27 cellular contexts compared by ENCODE assay signal in the genomic region with DNA sequence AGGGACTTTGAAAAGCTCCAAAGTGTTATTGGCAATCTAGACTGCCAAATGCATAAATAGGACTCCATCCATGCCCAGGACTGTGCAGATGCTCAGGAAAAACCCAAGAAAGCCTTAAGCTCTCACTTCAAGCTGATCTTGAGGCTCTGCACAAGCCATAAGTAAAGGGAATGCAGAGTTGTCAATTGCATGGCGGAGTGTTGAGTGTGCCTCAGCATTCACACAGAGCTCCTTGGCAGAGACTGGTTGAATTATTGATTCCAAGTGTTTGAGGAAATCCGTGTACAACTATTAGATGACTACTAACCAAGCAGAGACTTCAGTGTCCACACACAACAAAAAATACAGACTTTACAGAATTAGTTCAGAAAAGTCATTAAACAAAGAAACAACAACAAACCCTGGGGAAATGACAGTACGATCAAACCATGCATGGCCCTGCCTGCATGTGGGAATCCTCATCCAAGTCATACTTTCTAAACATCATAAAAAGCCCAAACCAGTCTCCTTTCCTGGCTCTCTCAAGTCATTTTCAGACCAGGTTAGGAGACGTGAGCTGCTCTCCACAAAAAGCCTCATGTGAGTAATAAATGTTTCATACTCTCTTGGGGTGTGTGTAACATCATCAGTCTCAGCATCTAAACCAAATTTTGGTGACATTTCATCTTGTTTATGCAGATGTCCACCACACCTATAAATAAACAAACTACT. TPM values are rescaled to one million over a fixed set of nuclear protein-coding genes. Genes with fewer than 3 reads are reported as not detected.
"Had no signal": no experiment of that assay in that cellular context is flagged by ENCODE, and none has a peak within 500 bp of the region (broad histone marks: within the 10 kb centered on the region; RNA-seq: fewer than 3 reads in every experiment).

No MANE protein-coding gene starts in this region.

- ATAC-seq: activated CD4-positive, CD25-positive, alpha-beta regulatory T cell treated with anti-CD3 and anti-CD28 coated beads, Interleukin-2, amount 50 U/mL, for 24 hours; activated CD8-positive, alpha-beta T cell treated with anti-CD3 and anti-CD28 coated beads, Interleukin-2, amount 10 ng/mL, durations not matched to agents 7 days and 5 days; Panc1; Right ventricle myocardium inferior; T-cell had no signal

- H3K4me3 ChIP-seq: adrenal gland, colonic mucosa, SK-N-MC had no signal

- H3K36me3 ChIP-seq: adrenal gland, colonic mucosa had no signal

- H3K4me1 ChIP-seq: adrenal gland, colonic mucosa had no signal

- H3K27me3 ChIP-seq: adrenal gland, colonic mucosa had no signal

- H3K27ac ChIP-seq: adrenal gland, colonic mucosa, SK-N-MC had no signal

- FAIRE-seq: TTC549 had no signal

- H3K9me3 ChIP-seq: colonic mucosa had no signal

- DNase-seq: activated CD4-positive, alpha-beta T cell treated with anti-CD3 and anti-CD28 coated beads for 4 hours; activated CD8-positive, alpha-beta memory T cell treated with anti-CD3 and anti-CD28 coated beads, Interleukin-2, amount 50 U/mL, for 48 hours; activated CD8-positive, alpha-beta T cell treated with anti-CD3 and anti-CD28 coated beads, Interleukin-2, amount 10 ng/mL, durations not matched to agents 7 days and 5 days; activated naive CD4-positive, alpha-beta T cell treated with anti-CD3 and anti-CD28 coated beads, Interleukin-2, amount 50 U/mL, for 16 hours; activated naive CD8-positive, alpha-beta T cell treated with anti-CD3 and anti-CD28 coated beads, Interleukin-2, amount 10 ng/mL, durations not matched to agents 7 days and 5 days; activated T-cell treated with anti-CD3 and anti-CD28 coated beads, Interleukin-2, amount 50 U/mL, for 1 hour; adrenal gland; caudate nucleus; colonic mucosa; NCI-H1092; NCI-H1417; NCI-H1694; NCI-H2029; NCI-H446 treated with DMSO at 0.1 percent for 48 hours; NCI-H524 treated with DMSO at 0.1 percent for 48 hours; NCI-H748 treated with DMSO at 0.1 percent for 48 hours; RPMI8226; T-cell; T-helper 2 cell; T1000 had no signal

RNA-seq across cellular contexts. Expression of a gene that starts 18.7 kb away (rescaled TPM):
- total RNA-seq: activated CD8-positive, alpha-beta T cell treated with anti-CD3 and anti-CD28 coated beads, Interleukin-2, amount 10 ng/mL, durations not matched to agents 7 days and 5 days; activated naive CD8-positive, alpha-beta T cell treated with anti-CD3 and anti-CD28 coated beads, Interleukin-2, amount 10 ng/mL, durations not matched to agents 7 days and 5 days; MCF 10A; OCI-LY7; Right ventricle myocardium inferior had no signal
